ENCODE assay signal across 1 cellular context in the genomic region with DNA sequence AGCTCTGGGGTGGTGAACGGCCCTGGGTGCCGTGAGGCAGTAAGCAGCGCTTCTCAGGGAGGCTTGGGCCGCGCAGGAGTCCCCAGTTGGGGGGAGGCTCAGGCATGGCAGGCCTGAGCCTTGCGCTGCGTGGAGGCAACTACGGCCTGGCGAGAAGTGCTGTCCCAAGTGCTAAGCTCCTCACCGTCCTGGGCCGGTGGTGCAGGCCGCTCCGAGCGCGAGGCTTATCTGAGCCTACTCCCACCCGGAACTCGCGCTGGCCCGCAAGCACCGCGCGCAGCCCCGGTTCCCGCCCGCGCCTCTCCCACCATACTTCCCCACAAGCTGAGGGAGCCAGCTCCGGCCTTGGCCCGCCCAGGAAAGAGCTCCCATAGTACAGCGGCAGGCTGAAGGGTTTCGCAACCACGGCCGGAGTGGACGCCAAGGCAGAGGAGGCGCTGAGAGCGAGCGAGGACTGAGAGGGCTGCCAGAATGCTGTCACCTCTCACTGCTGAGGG.
TF ChIP-seq lines count a peak whose summit lies in the region.

No MANE protein-coding gene starts in this region.

TF ChIP-seq in K562, 482 proteins besides CTCF, POLR2A, EP300 and RAD21 (continued from another document):
- TF ChIP-seq ATF3 (IDR thresholded peaks at IDR 0.05) (peak; percentile 45; the same call in 1 of the 2 replicates), ATF3 (CRISPR knock-in tag; conservative IDR thresholded peaks at IDR 0.05) (no peak), ZMIZ1 (IDR thresholded peaks at IDR 0.05; ENCODE audit: low read depth in 2 of 2, low read length in 2 of 2) (no peak), ARNT (IDR thresholded peaks at IDR 0.05) (no peak), CEBPG (CRISPR knock-in tag; IDR thresholded peaks at IDR 0.05) (peak; percentile 46; the same call in 1 of the 2 replicates), CEBPG (tag; conservative IDR thresholded peaks at IDR 0.05 in 1 of 2, IDR thresholded peaks at IDR 0.05 in 1 of 2) (no peak), ZBTB33 (CRISPR knock-in tag; IDR thresholded peaks at IDR 0.05) (peak; percentile 59; the same call in 1 of the 2 replicates), RBFOX2 (IDR thresholded peaks at IDR 0.05; ENCODE audit: low read depth, low read length) (peak; percentile 31; the same call in 1 of the 2 replicates), ZNF586 (CRISPR knock-in tag; conservative IDR thresholded peaks at IDR 0.05) (no peak), SREBF1 (IDR thresholded peaks at IDR 0.05; ENCODE audit: borderline replicate concordance, low read depth, low read length) (no peak), KDM1A (IDR thresholded peaks at IDR 0.05) (no peak), POLR2AphosphoS5 (IDR thresholded peaks at IDR 0.05; ENCODE audit: control insufficient read depth, insufficient read depth, low read depth, low read length) (no peak), CEBPB (tag; IDR thresholded peaks at IDR 0.05) (peak; percentile 60), POLR2G (IDR thresholded peaks at IDR 0.05; ENCODE audit: low read depth, low read length) (peak; percentile 29; the same call in 1 of the 2 replicates), HMGN3 (IDR thresholded peaks at IDR 0.05; ENCODE audit: borderline replicate concordance, extremely low read depth, insufficient read length, low read depth, low read length) (peak; percentile 30)
